8 cellular contexts compared by ENCODE assay signal in the genomic region with DNA sequence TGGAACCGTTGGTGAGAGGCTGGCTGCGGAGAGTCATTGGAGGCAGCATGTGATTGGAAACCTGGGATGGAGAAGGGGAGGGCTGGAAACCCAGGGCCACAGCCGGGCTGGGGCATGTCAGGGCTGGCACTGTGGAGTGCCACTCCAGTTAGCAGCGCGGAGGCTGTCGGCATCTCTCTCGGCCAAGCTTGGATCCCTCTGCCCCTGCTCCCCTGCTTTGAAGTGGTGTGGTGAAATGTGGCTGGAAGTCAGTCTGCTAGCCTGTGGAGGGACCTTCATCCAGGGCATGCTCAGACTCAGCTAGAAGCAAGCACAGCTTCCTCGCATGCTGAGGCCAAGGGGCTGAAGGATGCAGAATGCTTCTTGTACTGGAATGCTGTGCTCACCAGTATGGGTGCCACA. TPM values are rescaled to one million over a fixed set of nuclear protein-coding genes. Genes with fewer than 3 reads are reported as not detected.
DNase-seq lines count a peak whose midpoint lies in the region; ATAC-seq and TF ChIP-seq lines count a peak whose summit lies in the region.

No MANE protein-coding gene starts in this region.

- H3K36me3 ChIP-seq in ovary, result no peaks in the 10 kb centered on the region

- H3K4me1 ChIP-seq in ovary (ENCODE audit: insufficient read depth), result peaks cover 17% of the 10 kb centered on the region

- WGBS in ovary, 3 donors, result 34 to 48% (median 42%) methylated on average over 8 of the region's 8 CpGs

- intact Hi-C loops in CD14-positive monocyte (cut with micrococcal nuclease) (loop anchor here (5.0 to 10.0 kb wide), 2 partner anchors 45 to 48 kb away; no protein-coding TSS in a partner anchor), dorsolateral prefrontal cortex (cut with DNase I) (loop anchor here in 1 of 2 donors (5.0 kb wide), 1 partner anchor 215 kb away; no protein-coding TSS in a partner anchor), ovary (cut with DNase I) (no loop called here)

- H3K27me3 ChIP-seq in dorsolateral prefrontal cortex, result no peaks in the 10 kb centered on the region
- H3K27me3 ChIP-seq in ovary, result no peaks in the 10 kb centered on the region

- no peak for TF ChIP-seq CTCF in CD14-positive monocyte (IDR thresholded peaks at IDR 0.05)
- TF ChIP-seq CTCF in dorsolateral prefrontal cortex (IDR thresholded peaks at IDR 0.05 in 54 of 56, conservative IDR thresholded peaks at IDR 0.05 in 2 of 56; ENCODE audit: low read depth in 1 of 56, partially characterized antibody in 56 of 56), result peak in 1 of 56 donors; percentile 17
- TF ChIP-seq CTCF in ovary (IDR thresholded peaks at IDR 0.05), result no peak

- H3K27ac Mint-ChIP-seq in CD14-positive monocyte, result peak overlapping the region in 4 of 7 donors; percentile 21 to 90 (median 52)

- no peak for TF ChIP-seq EP300 in ovary (IDR thresholded peaks at IDR 0.05)

- ATAC-seq in HG03521 (IDR thresholded peaks at IDR 0.05; ENCODE audit: unreplicated experiment), result no peak
- ATAC-seq in GM21717 (IDR thresholded peaks at IDR 0.05; ENCODE audit: unreplicated experiment), result no peak

- no peak for TF ChIP-seq POLR2A in ovary (IDR thresholded peaks at IDR 0.05)

- DNase-seq in CD14-positive monocyte (ENCODE audit: low spot score) (no peak), NCI-H2107 (lab: John Stamatoyannopoulos, UW) (peak; percentile 67), dorsolateral prefrontal cortex (peak in 8 of 10 donors; percentile 31 to 69 (median 61)), ovary (peak; percentile 33 to 43 (median 40)), HuH-7 (ENCODE audit: low spot score) (no peak), germinal center (ENCODE audit: low spot score) (no peak)

- H3K9me3 Mint-ChIP-seq in CD14-positive monocyte, result peaks cover 0 to 2% (median 0%) of the 10 kb centered on the region in 7 donors

- no peaks in the 10 kb centered on the region for H3K9me3 ChIP-seq in ovary

- no peaks in the 10 kb centered on the region for H3K27me3 Mint-ChIP-seq in CD14-positive monocyte (ENCODE audit: low read depth in 3 of 3)

- H3K4me3 ChIP-seq in dorsolateral prefrontal cortex (peak overlapping the region in 13 of 59 donors; percentile 2 to 40 (median 19)), ovary (no peak overlapping the region)

- H3K36me3 Mint-ChIP-seq in CD14-positive monocyte, result peaks cover 15 to 33% of the 10 kb centered on the region in 2 donors

- H3K4me1 Mint-ChIP-seq in CD14-positive monocyte, result peaks cover 90% of the 10 kb centered on the region

- H3K27ac ChIP-seq in dorsolateral prefrontal cortex (peak overlapping the region in 58 of 59 donors; percentile 27 to 91 (median 82)), ovary (peak overlapping the region in 1 of 2 donors; percentile 66)

- H3K4me3 Mint-ChIP-seq in CD14-positive monocyte, result no peak overlapping the region

RNA-seq across cellular contexts. Expression of gene SLCO3A1, which starts 13.5 kb away (rescaled TPM):
- polyA plus RNA-seq in CD14-positive monocyte (10 to 100 TPM; 53.7 to 62.8 TPM), ovary (10 to 100 TPM; 15.4 to 18.9 TPM)
- total RNA-seq in dorsolateral prefrontal cortex (100 to 1,000 TPM in 13 of 120 experiments, 10 to 100 TPM in 107; 36.6 to 170 (median 68.2) TPM), ovary (10 to 100 TPM in 4 of 7 donors, 1 to 10 TPM in 3; 5.0 to 20.0 (median 11.9) TPM)

Comparison
In these comparisons a context has a peak if more than half of its experiments do, and no peak if none do; other contexts are left out.
1. DNase-seq: peak in NCI-H2107 (single experiment), dorsolateral prefrontal cortex (8 of 10) and ovary (5 of 5); none in CD14-positive monocyte (single experiment), HuH-7 (single experiment) and germinal center (single experiment).
2. intact Hi-C loops: an anchor here in CD14-positive monocyte (5.0 to 10.0 kb wide); none called in ovary.